Comparison of ENCODE assay signal across 8 cellular contexts in genomic region chr5:53430618-53431252, GRCh38.
DNase-seq lines count a peak whose midpoint lies in the region; ATAC-seq and TF ChIP-seq lines count a peak whose summit lies in the region.

No MANE protein-coding gene starts in this region.

- TF ChIP-seq CTCF in GM20000 (IDR thresholded peaks at IDR 0.05; ENCODE audit: extremely low read depth, missing control alignments) = peak; percentile 12
- TF ChIP-seq CTCF in retinal pigment epithelial cell (conservative IDR thresholded peaks at IDR 0.05; ENCODE audit: low read depth, low read length) = peak; percentile 77

- ATAC-seq in GM21786 (IDR thresholded peaks at IDR 0.05; ENCODE audit: unreplicated experiment) = no peak

- DNase-seq in GM20000 (ENCODE audit: low spot score) (no peak), RKO (ENCODE audit: low spot score) (peak; percentile 66), fibroblast of gingiva (ENCODE audit: low read depth) (peak; percentile 76), retinal pigment epithelial cell (ENCODE audit: low read depth) (peak; percentile 26), DMS79 treated with DMSO at 0.1 percent for 48 hours (lab: John Stamatoyannopoulos, UW) (no peak), NCI-H2081 treated with DMSO at 0.1 percent for 48 hours (lab: John Stamatoyannopoulos, UW) (no peak), NCI-H2171 treated with DMSO at 0.1 percent for 48 hours (lab: John Stamatoyannopoulos, UW) (no peak)

- no peak overlapping the region for H3K4me3 ChIP-seq in retinal pigment epithelial cell (ENCODE audit: low read length)

Comparison
In these comparisons a context has a peak if more than half of its experiments do, and no peak if none do; other contexts are left out.
1. DNase-seq: peak in RKO (single experiment), fibroblast of gingiva (single experiment) and retinal pigment epithelial cell (single experiment); none in GM20000 (single experiment), DMS79 treated with DMSO at 0.1 percent for 48 hours (single experiment), NCI-H2081 treated with DMSO at 0.1 percent for 48 hours (single experiment) and NCI-H2171 treated with DMSO at 0.1 percent for 48 hours (single experiment).